10 cellular contexts compared by ENCODE assay signal in genomic region chr13:99959538-99960230, GRCh38. TPM values are rescaled to one million over a fixed set of nuclear protein-coding genes. Genes with fewer than 3 reads are reported as not detected.
A peak's percentile ranks its signal among the peaks of the same experiment; 100 is the strongest.
DNase-seq lines count a peak whose midpoint lies in the region; ATAC-seq and TF ChIP-seq lines count a peak whose summit lies in the region.
"Had no signal": no experiment of that assay in that cellular context is flagged by ENCODE, and none has a peak within 500 bp of the region (broad histone marks: within the 10 kb centered on the region; RNA-seq: fewer than 3 reads in every experiment).

No MANE protein-coding gene starts in this region.

- no peaks in the 10 kb centered on the region for H3K36me3 Mint-ChIP-seq in nephron progenitor cell (ENCODE audit: low read depth)

- peak overlapping the region; percentile 80 for H3K4me3 Mint-ChIP-seq in nephron progenitor cell

- no peak for ATAC-seq in GM19035 (IDR thresholded peaks at IDR 0.05; ENCODE audit: unreplicated experiment)
- ATAC-seq in HG02588 (IDR thresholded peaks at IDR 0.05; ENCODE audit: unreplicated experiment): no peak
- ATAC-seq: foreskin keratinocyte had no signal

- H3K27ac Mint-ChIP-seq in nephron progenitor cell: peak overlapping the region; percentile 56

- no peaks in the 10 kb centered on the region for H3K9me3 ChIP-seq in MG63

- peak; percentile 66 for DNase-seq in COLO668 (lab: John Stamatoyannopoulos, UW; ENCODE audit: unreplicated experiment)
- no peak for DNase-seq in MG63
- DNase-seq in dorsolateral prefrontal cortex: peak in 1 of 10 donors; percentile 37
- DNase-seq in nephron progenitor cell: peak; percentile 30
- no peak for DNase-seq in H4 (ENCODE audit: low spot score)
- no peak for DNase-seq in GM20000 (ENCODE audit: low spot score)
- DNase-seq: activated CD4-positive, CD25-positive, alpha-beta regulatory T cell; foreskin keratinocyte had no signal

- H3K4me1 Mint-ChIP-seq in nephron progenitor cell: peaks cover 69% of the 10 kb centered on the region

- peak overlapping the region in 56 of 59 donors; percentile 5 to 97 (median 74) for H3K27ac ChIP-seq in dorsolateral prefrontal cortex
- H3K27ac ChIP-seq: foreskin keratinocyte had no signal

- peak in 33 of 56 donors; percentile 6 to 56 (median 27) for TF ChIP-seq CTCF in dorsolateral prefrontal cortex (IDR thresholded peaks at IDR 0.05 in 54 of 56, conservative IDR thresholded peaks at IDR 0.05 in 2 of 56; ENCODE audit: low read depth in 1 of 56, partially characterized antibody in 56 of 56)
- no peak for TF ChIP-seq CTCF in nephron progenitor cell (IDR thresholded peaks at IDR 0.05)
- TF ChIP-seq CTCF in GM20000 (IDR thresholded peaks at IDR 0.05; ENCODE audit: extremely low read depth, missing control alignments): no peak

- intact Hi-C loops in dorsolateral prefrontal cortex (cut with DNase I): no loop called here

- peaks cover 90% of the 10 kb centered on the region for H3K27me3 Mint-ChIP-seq in nephron progenitor cell (ENCODE audit: low read depth, poor library complexity)

- H3K4me3 ChIP-seq in MG63 (peak overlapping the region; percentile 46), dorsolateral prefrontal cortex (peak overlapping the region; percentile 26 to 65 (median 48))

- H3K27me3 ChIP-seq in MG63 (no peaks in the 10 kb centered on the region), dorsolateral prefrontal cortex (peaks cover 0 to 99% (median 85%) of the 10 kb centered on the region in 45 donors)

- H3K36me3 ChIP-seq in MG63: peaks cover 9% of the 10 kb centered on the region

- H3K9me3 Mint-ChIP-seq in nephron progenitor cell: no peaks in the 10 kb centered on the region

RNA-seq across cellular contexts. Expression of gene ZIC5, which starts 11.9 kb away (rescaled TPM):
- total RNA-seq in MG63 (2014; rRNA removed; shearing (Covaris generic); ENCODE audit: low replicate concordance): 1.8 and 2.9 TPM in 2 replicates
- total RNA-seq in dorsolateral prefrontal cortex: 10 to 100 TPM in 1 of 120 experiments, 1 to 10 TPM in 118, under 1 TPM in 1; 0.91 to 10.4 (median 3.1) TPM
- 0.12 and 0.58 TPM in 2 replicates for total RNA-seq in H4 (2014; rRNA removed; shearing (Covaris generic))
- total RNA-seq: foreskin keratinocyte had no signal

RNA-seq across cellular contexts. Expression of gene ZIC2, which starts 21.9 kb away (rescaled TPM):
- 3.7 and 5.2 TPM in 2 replicates for total RNA-seq in MG63 (2014; rRNA removed; shearing (Covaris generic); ENCODE audit: low replicate concordance)
- total RNA-seq in dorsolateral prefrontal cortex: 10 to 100 TPM in 117 of 120 experiments, 1 to 10 TPM in 3; 6.5 to 90.1 (median 24.5) TPM
- 0.27 and 0.56 TPM in 2 replicates for total RNA-seq in H4 (2014; rRNA removed; shearing (Covaris generic))
- total RNA-seq: foreskin keratinocyte had no signal

Comparison
In these comparisons a context has a peak if more than half of its experiments do, and no peak if none do; other contexts are left out.
1. DNase-seq: peak in COLO668 (single experiment) and nephron progenitor cell (single experiment); none in MG63 (single experiment), H4 (single experiment) and GM20000 (single experiment).
2. CTCF ChIP-seq: peak in dorsolateral prefrontal cortex (33 of 56); none in nephron progenitor cell (single experiment) and GM20000 (single experiment).